8 cellular contexts compared by ENCODE assay signal in the genomic region with DNA sequence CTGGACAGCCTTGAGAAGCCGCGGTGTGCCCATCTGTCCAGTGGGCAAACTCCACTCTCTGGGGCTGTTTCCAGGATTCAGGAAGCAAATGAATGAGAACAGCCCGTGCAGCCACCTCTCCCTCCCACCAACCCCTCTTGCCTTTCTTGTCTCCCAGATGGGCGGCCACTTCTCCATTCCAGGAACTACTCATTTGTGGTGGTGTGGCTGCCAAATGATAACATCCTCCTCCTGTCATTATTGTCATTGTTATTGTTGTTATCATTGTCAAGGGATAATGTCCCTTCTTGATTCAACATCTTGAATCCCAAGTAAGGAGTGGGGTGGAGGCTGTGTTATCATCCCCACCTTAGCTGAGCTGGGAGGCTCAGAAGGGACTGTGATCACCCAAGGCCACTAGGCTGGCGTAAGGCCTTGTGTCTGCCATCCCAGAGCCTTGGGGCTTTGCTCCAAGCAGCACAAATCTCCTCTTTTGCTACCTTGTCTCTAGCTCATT. TPM values are rescaled to one million over a fixed set of nuclear protein-coding genes. Genes with fewer than 3 reads are reported as not detected.
DNase-seq lines count a peak whose midpoint lies in the region; ATAC-seq, FAIRE-seq and TF ChIP-seq lines count a peak whose summit lies in the region.

No MANE protein-coding gene starts in this region.

- H3K27ac ChIP-seq in CD8-positive, alpha-beta T cell (ENCODE audit: low read depth, low read length), result peak overlapping the region; percentile 81

- no peak for ATAC-seq in CD8-positive, alpha-beta T cell
- no peak for ATAC-seq in GM18870 (IDR thresholded peaks at IDR 0.05; ENCODE audit: unreplicated experiment)
- ATAC-seq in activated CD4-positive, CD25-positive, alpha-beta regulatory T cell treated with anti-CD3 and anti-CD28 coated beads, Interleukin-2, amount 50 U/mL, for 24 hours, result no peak

- no peaks in the 10 kb centered on the region for H3K27me3 Mint-ChIP-seq in CD8-positive, alpha-beta T cell (ENCODE audit: low read depth)
- H3K27me3 Mint-ChIP-seq in nephron (ENCODE audit: low read depth), result no peaks in the 10 kb centered on the region

- H3K27ac Mint-ChIP-seq in CD8-positive, alpha-beta T cell, result peak overlapping the region; percentile 92
- peak overlapping the region; percentile 68 to 96 (median 74) for H3K27ac Mint-ChIP-seq in nephron

- POLR2A ChIA-PET in CD8-positive, alpha-beta T cell (lab: Charles Lee), result interaction anchor here (1.2 to 3.8 kb wide), 4 partner anchors 12 to 145 kb away, joined by 3 to 27 read pairs (median 14); partner anchors contain the start of gene TMED1

- FAIRE-seq in GM12892 (lab: Jason Lieb, UNC), result no peak

- H3K4me3 ChIP-seq in CD8-positive, alpha-beta T cell (ENCODE audit: low read depth, low read length), result peak overlapping the region; percentile 90
- H3K4me3 ChIP-seq in choroid plexus epithelial cell (ENCODE audit: low read depth, low read length), result peak overlapping the region; percentile 97

- peaks cover 37% of the 10 kb centered on the region for H3K36me3 Mint-ChIP-seq in CD8-positive, alpha-beta T cell
- H3K36me3 Mint-ChIP-seq in nephron (ENCODE audit: low read depth), result no peaks in the 10 kb centered on the region

- TF ChIP-seq CTCF in CD8-positive, alpha-beta T cell (IDR thresholded peaks at IDR 0.05), result no peak
- no peak for TF ChIP-seq CTCF in choroid plexus epithelial cell (conservative IDR thresholded peaks at IDR 0.05; ENCODE audit: low read depth, low read length)
- no peak for TF ChIP-seq CTCF in nephron (IDR thresholded peaks at IDR 0.05; ENCODE audit: unreplicated experiment in 3 of 3)

- no peaks in the 10 kb centered on the region for H3K9me3 Mint-ChIP-seq in CD8-positive, alpha-beta T cell
- no peaks in the 10 kb centered on the region for H3K9me3 Mint-ChIP-seq in nephron

- no peak for TF ChIP-seq POLR2A in GM12892 (IDR thresholded peaks at IDR 0.05; ENCODE audit: low read depth, low read length)

- DNase-seq in CD8-positive, alpha-beta T cell, result no peak
- DNase-seq in NOMO-1 treated with DMSO at 0.1 percent for 48 hours (lab: John Stamatoyannopoulos, UW; ENCODE audit: unreplicated experiment) (peak; percentile 49), choroid plexus epithelial cell (ENCODE audit: low read depth) (no peak), GM12892 (ENCODE audit: insufficient read length) (no peak)
- no peak for DNase-seq in central memory CD4-positive, alpha-beta T cell

- intact Hi-C loops in CD8-positive, alpha-beta T cell (cut with DNase I, micrococcal nuclease), result loop anchor here (5.0 kb wide), 2 partner anchors 152 to 317 kb away; partner anchors contain the start of genes CDC37 (in 1 of the 2), CDKN2D (in 1 of the 2) and KRI1 (in 1 of the 2)

- H3K4me1 Mint-ChIP-seq in CD8-positive, alpha-beta T cell (ENCODE audit: low read depth), result peaks cover 54% of the 10 kb centered on the region
- peaks cover 12% of the 10 kb centered on the region for H3K4me1 Mint-ChIP-seq in nephron

- CTCF ChIA-PET in CD8-positive, alpha-beta T cell (lab: Charles Lee), result interaction anchor here (0.7 to 6.9 kb wide), 9 partner anchors 12 to 146 kb away, joined by 3 to 64 read pairs (median 6); partner anchors contain the start of genes QTRT1 and TMED1

- peaks cover 38% of the 10 kb centered on the region for H3K4me1 ChIP-seq in CD8-positive, alpha-beta T cell (ENCODE audit: insufficient read depth, low read length)

- peaks cover 4% of the 10 kb centered on the region for H3K36me3 ChIP-seq in CD8-positive, alpha-beta T cell (ENCODE audit: insufficient read depth, low read length)

- H3K4me3 Mint-ChIP-seq in CD8-positive, alpha-beta T cell, result peak overlapping the region; percentile 95
- peak overlapping the region; percentile 99 to 100 (median 99) for H3K4me3 Mint-ChIP-seq in nephron

- H3K9me3 ChIP-seq in CD8-positive, alpha-beta T cell (ENCODE audit: low read length), result no peaks in the 10 kb centered on the region

- H3K27me3 ChIP-seq in CD8-positive, alpha-beta T cell (ENCODE audit: insufficient read depth, low read length), result no peaks in the 10 kb centered on the region

RNA-seq across cellular contexts. Expression of gene DNM2, which starts 1.6 kb away (rescaled TPM):
- total RNA-seq in CD8-positive, alpha-beta T cell, result 100 to 1,000 TPM; 309 to 337 TPM
- polyA plus RNA-seq in GM12892 (2012; ENCODE audit: missing spikeins), result 67.1 TPM

RNA-seq across cellular contexts. Expression of gene QTRT1, which starts 18.3 kb away (rescaled TPM):
- 10 to 100 TPM; 47.3 to 52.1 TPM for total RNA-seq in CD8-positive, alpha-beta T cell
- 33.5 TPM for polyA plus RNA-seq in GM12892 (2012; ENCODE audit: missing spikeins)
